8 cellular contexts compared by ENCODE assay signal in genomic region chr7:8035647-8036518, GRCh38.
DNase-seq lines count a peak whose midpoint lies in the region; ATAC-seq and TF ChIP-seq lines count a peak whose summit lies in the region.

No MANE protein-coding gene starts in this region.

- peak; percentile 69 for DNase-seq in DMS 273 (lab: John Stamatoyannopoulos, UW; ENCODE audit: unreplicated experiment)
- peak; percentile 30 to 45 for DNase-seq in Kasumi-1 (lab: John Stamatoyannopoulos, UW)
- peak; percentile 44 to 58 (median 57) for DNase-seq in immature natural killer cell
- DNase-seq in lower leg skin (ENCODE audit: low spot score in 2 of 2) = no peak
- DNase-seq in stimulated activated CD4-positive, alpha-beta T cell treated with anti-CD3 and anti-CD28 coated beads, Interleukin-15, amount 100 ng/mL, for 24 hours = no peak
- no peak for DNase-seq in OCI-M2 (lab: John Stamatoyannopoulos, UW; ENCODE audit: unreplicated experiment)

- no peaks in the 10 kb centered on the region for H3K27me3 Mint-ChIP-seq in immature natural killer cell (ENCODE audit: low read depth in 3 of 3)

- H3K4me3 Mint-ChIP-seq in immature natural killer cell = no peak overlapping the region

- TF ChIP-seq POLR2A in lower leg skin (IDR thresholded peaks at IDR 0.05) = no peak

- WGBS in lower leg skin, 2 donors = 81 to 96% methylated on average over 2 of the region's 2 CpGs

- TF ChIP-seq CTCF in WI38 (IDR thresholded peaks at IDR 0.05; ENCODE audit: low read depth, low read length) = peak; percentile 45
- TF ChIP-seq CTCF in lower leg skin (IDR thresholded peaks at IDR 0.05) = no peak

- H3K9me3 Mint-ChIP-seq in immature natural killer cell = peaks cover 0 to 2% (median 0%) of the 10 kb centered on the region in 6 donors

- H3K27ac Mint-ChIP-seq in immature natural killer cell = peak overlapping the region; percentile 46 to 82 (median 72)

- peaks cover 9 to 26% (median 18%) of the 10 kb centered on the region in 3 donors for H3K36me3 Mint-ChIP-seq in immature natural killer cell

- ATAC-seq in GM19351 (IDR thresholded peaks at IDR 0.05; ENCODE audit: unreplicated experiment) = peak; percentile 50

- H3K4me1 Mint-ChIP-seq in immature natural killer cell = peaks cover 24 to 51% of the 10 kb centered on the region in 2 donors

- intact Hi-C loops in lower leg skin (cut with DNase I; ENCODE audit: low total_unique reads) = no loop called here

- no peak overlapping the region for H3K4me3 ChIP-seq in WI38 (ENCODE audit: low read depth, low read length)
- no peak overlapping the region for H3K4me3 ChIP-seq in lower leg skin (ENCODE audit: low read depth, poor library complexity, severe bottlenecking)

Comparison
In these comparisons a context has a peak if more than half of its experiments do, and no peak if none do; other contexts are left out.
1. DNase-seq: peak in DMS 273 (single experiment), Kasumi-1 (2 of 2) and immature natural killer cell (3 of 3); none in lower leg skin (0 of 2), stimulated activated CD4-positive, alpha-beta T cell treated with anti-CD3 and anti-CD28 coated beads, Interleukin-15, amount 100 ng/mL, for 24 hours (single experiment) and OCI-M2 (single experiment).